ENCODE assay signal across 7 cellular contexts in genomic region chr11:134120143-134120850, GRCh38. TPM values are rescaled to one million over a fixed set of nuclear protein-coding genes. Genes with fewer than 3 reads are reported as not detected.
A peak's percentile ranks its signal among the peaks of the same experiment; 100 is the strongest.
DNase-seq lines count a peak whose midpoint lies in the region; ATAC-seq and TF ChIP-seq lines count a peak whose summit lies in the region.

No MANE protein-coding gene starts in this region.

- no peak for TF ChIP-seq CTCF in esophagus muscularis mucosa (IDR thresholded peaks at IDR 0.05)
- TF ChIP-seq CTCF in mucosa of descending colon (IDR thresholded peaks at IDR 0.05): no peak

- H3K4me3 ChIP-seq in esophagus muscularis mucosa: peak overlapping the region; percentile 30 to 49 (median 40)
- no peak overlapping the region for H3K4me3 ChIP-seq in mucosa of descending colon

- no peaks in the 10 kb centered on the region for H3K27me3 ChIP-seq in esophagus muscularis mucosa

- no peak overlapping the region for H3K27ac Mint-ChIP-seq in stimulated activated naive CD8-positive, alpha-beta T cell treated with anti-CD3 and anti-CD28 coated beads, Interleukin-15, amount 100 ng/mL, for 72 hours

- peaks cover 39% of the 10 kb centered on the region for H3K27me3 Mint-ChIP-seq in stimulated activated naive CD8-positive, alpha-beta T cell treated with anti-CD3 and anti-CD28 coated beads, Interleukin-15, amount 100 ng/mL, for 72 hours

- DNase-seq in SK-MEL-5 (ENCODE audit: low read depth, low spot score) (peak; percentile 52), esophagus muscularis mucosa (ENCODE audit: extremely low spot score) (peak; percentile 88), mucosa of descending colon (peak in 2 of 3 donors; percentile 29 to 49), ureter (ENCODE audit: low spot score) (peak; percentile 70), GM19238 (ENCODE audit: insufficient read length, low spot score) (no peak)
- DNase-seq in stimulated activated naive CD8-positive, alpha-beta T cell treated with anti-CD3 and anti-CD28 coated beads, Interleukin-15, amount 100 ng/mL, for 72 hours: no peak

- no peaks in the 10 kb centered on the region for H3K9me3 Mint-ChIP-seq in stimulated activated naive CD8-positive, alpha-beta T cell treated with anti-CD3 and anti-CD28 coated beads, Interleukin-15, amount 100 ng/mL, for 72 hours

- H3K36me3 ChIP-seq in esophagus muscularis mucosa (no peaks in the 10 kb centered on the region), mucosa of descending colon (ENCODE audit: low read depth) (no peaks in the 10 kb centered on the region)

- H3K4me1 Mint-ChIP-seq in stimulated activated naive CD8-positive, alpha-beta T cell treated with anti-CD3 and anti-CD28 coated beads, Interleukin-15, amount 100 ng/mL, for 72 hours: peaks cover 24% of the 10 kb centered on the region

- WGBS in esophagus muscularis mucosa: 26% methylated on average over 10 of the region's 13 CpGs

- TF ChIP-seq EP300 in esophagus muscularis mucosa (IDR thresholded peaks at IDR 0.05): no peak

- H3K4me3 Mint-ChIP-seq in stimulated activated naive CD8-positive, alpha-beta T cell treated with anti-CD3 and anti-CD28 coated beads, Interleukin-15, amount 100 ng/mL, for 72 hours: no peak overlapping the region

- intact Hi-C loops in esophagus muscularis mucosa (cut with DNase I) (no loop called here), mucosa of descending colon (cut with DNase I, micrococcal nuclease) (no loop called here)

- peak overlapping the region; percentile 86 to 92 (median 90) for H3K27ac ChIP-seq in esophagus muscularis mucosa (replicated peaks in 1 of 4)

- no peak for TF ChIP-seq POLR2A in esophagus muscularis mucosa (IDR thresholded peaks at IDR 0.05; ENCODE audit: low read depth)

- ATAC-seq in mucosa of descending colon (peak; percentile 47), HG03469 (IDR thresholded peaks at IDR 0.05; ENCODE audit: unreplicated experiment) (no peak)
- no peak for ATAC-seq in stimulated activated naive CD8-positive, alpha-beta T cell treated with anti-CD3 and anti-CD28 coated beads, Interleukin-15, amount 100 ng/mL, for 72 hours

- in situ Hi-C loops in SK-MEL-5 (cut with HindIII; ENCODE audit: low pct_unique_long_range_greater_than_20kb, low sequenced_read_pairs): no loop called here

- H3K4me1 ChIP-seq in esophagus muscularis mucosa (peaks cover 37 to 91% (median 85%) of the 10 kb centered on the region in 4 donors), mucosa of descending colon (ENCODE audit: low read depth) (no peaks in the 10 kb centered on the region)

- H3K9me3 ChIP-seq in esophagus muscularis mucosa (no peaks in the 10 kb centered on the region), mucosa of descending colon (no peaks in the 10 kb centered on the region)

RNA-seq across cellular contexts. Expression of gene JAM3, which starts 51.4 kb away (rescaled TPM):
- total RNA-seq in SK-MEL-5 (2014; rRNA removed; shearing (Covaris generic)): 70.7 and 72.2 TPM in 2 replicates
- polyA plus RNA-seq in SK-MEL-5 (2015; cell fraction: cytosol; rRNA removed): 54.3 and 69.6 TPM in 2 replicates
- polyA plus RNA-seq in SK-MEL-5 (2015; cell fraction: nucleus; rRNA removed): 29.3 and 36.9 TPM in 2 replicates
- total RNA-seq in esophagus muscularis mucosa (100 to 1,000 TPM in 2 of 4 donors, 10 to 100 TPM in 2; 84.2 to 122 (median 96.5) TPM), mucosa of descending colon (10 to 100 TPM in 1 of 3 donors, 1 to 10 TPM in 2; 5.4 to 62.7 (median 5.5) TPM), ureter (33.8 TPM)

Comparison
In these comparisons a context has a peak if more than half of its experiments do, and no peak if none do; other contexts are left out.
1. DNase-seq: peak in SK-MEL-5 (single experiment), esophagus muscularis mucosa (single experiment), mucosa of descending colon (2 of 3) and ureter (single experiment); none in GM19238 (single experiment) and stimulated activated naive CD8-positive, alpha-beta T cell treated with anti-CD3 and anti-CD28 coated beads, Interleukin-15, amount 100 ng/mL, for 72 hours (0 of 2).